In the genomic region with DNA sequence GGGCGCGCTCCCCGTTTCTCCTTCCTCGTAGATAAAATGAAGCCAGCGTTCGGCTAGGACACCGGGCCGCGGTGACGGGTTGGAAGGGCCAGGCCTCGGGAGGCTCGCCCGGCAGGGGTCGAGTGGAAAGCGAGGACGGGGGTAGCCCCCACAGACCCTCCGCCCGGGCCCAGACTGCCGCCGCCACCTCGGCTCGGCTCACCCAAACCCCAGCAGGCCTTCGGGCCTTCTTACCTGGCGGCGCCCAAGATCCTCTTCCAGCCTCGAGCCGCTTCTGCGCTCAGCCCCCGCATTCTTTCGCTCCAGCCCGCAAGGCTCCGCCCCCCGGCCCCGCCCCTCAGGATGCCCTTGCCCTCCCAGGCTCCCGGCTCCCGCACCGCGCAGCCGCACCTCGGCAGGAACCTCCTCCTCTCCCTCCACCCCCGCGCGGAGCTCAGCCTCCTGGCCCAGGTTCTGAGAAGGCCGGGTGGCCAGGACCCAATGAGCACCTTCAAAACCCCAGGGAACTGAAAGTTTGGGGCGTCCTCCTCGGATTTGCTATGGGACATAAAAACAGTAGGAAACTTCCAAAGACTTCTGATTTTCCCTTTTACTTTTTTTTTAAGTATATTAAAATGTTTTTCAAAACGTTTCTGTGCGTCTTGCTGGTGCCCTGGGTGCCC, we compare ENCODE assay signal across 8 cellular contexts. TPM values are rescaled to one million over a fixed set of nuclear protein-coding genes. Genes with fewer than 3 reads are reported as not detected.
DNase-seq lines count a peak whose midpoint lies in the region; ATAC-seq and TF ChIP-seq lines count a peak whose summit lies in the region.

TSS of gene CD59 (minus strand) at position 276 of the 662 bp plus-strand sequence. CDS start 13,978 bp downstream, outside the sequence.

- peaks cover 50% of the 10 kb centered on the region for H3K4me1 Mint-ChIP-seq in chondrocyte (ENCODE audit: low read depth)

- H3K27me3 Mint-ChIP-seq in chondrocyte (ENCODE audit: low read depth), result no peaks in the 10 kb centered on the region

- H3K27ac Mint-ChIP-seq in chondrocyte (ENCODE audit: unreplicated experiment), result peak within 1 kb of the TSS; percentile 97

- ATAC-seq in GM19043 (IDR thresholded peaks at IDR 0.05; ENCODE audit: low read depth, unreplicated experiment) (peak; percentile 45), HG03354 (IDR thresholded peaks at IDR 0.05; ENCODE audit: poor library complexity, severe bottlenecking, unreplicated experiment) (peak; percentile 63)

- H3K4me3 ChIP-seq in kidney epithelial cell (ENCODE audit: low read depth, low read length), result peak within 1 kb of the TSS; percentile 81

- no peak for TF ChIP-seq CTCF in AG09319 (IDR thresholded peaks at IDR 0.05; ENCODE audit: low read depth, low read length)
- peak; percentile 32 for TF ChIP-seq CTCF in chondrocyte (IDR thresholded peaks at IDR 0.05)
- no peak for TF ChIP-seq CTCF in kidney epithelial cell (IDR thresholded peaks at IDR 0.05; ENCODE audit: insufficient read depth, low read length, poor library complexity, severe bottlenecking)

- no peaks in the 10 kb centered on the region for H3K27me3 ChIP-seq in kidney epithelial cell (ENCODE audit: control insufficient read depth, insufficient read depth, low read length)

- H3K9me3 Mint-ChIP-seq in chondrocyte (ENCODE audit: low read depth), result no peaks in the 10 kb centered on the region

- H3K36me3 Mint-ChIP-seq in chondrocyte (ENCODE audit: low read depth), result peaks cover 4% of the 10 kb centered on the region

- peaks cover 2% of the 10 kb centered on the region for H3K36me3 ChIP-seq in kidney epithelial cell (ENCODE audit: control insufficient read depth, insufficient read depth, low read length)

- H3K4me3 Mint-ChIP-seq in chondrocyte (ENCODE audit: unreplicated experiment), result peak within 1 kb of the TSS; percentile 89

- peak; percentile 75 for DNase-seq in AG09319 (ENCODE audit: extremely low read depth, low read depth)
- peak; percentile 85 for DNase-seq in NCI-H460 (ENCODE audit: extremely low read depth, low read depth)
- DNase-seq in activated CD4-positive, alpha-beta T cell treated with anti-CD3 and anti-CD28 coated beads for 4 hours, result peak; percentile 94
- DNase-seq in chondrocyte (ENCODE audit: low spot score), result peak; percentile 97
- peak; percentile 67 for DNase-seq in kidney epithelial cell (ENCODE audit: low read depth)
- DNase-seq in stimulated activated CD4-positive, alpha-beta T cell treated with anti-CD3 and anti-CD28 coated beads, Interleukin-15, amount 100 ng/mL, for 24 hours, result peak; percentile 96

RNA-seq across cellular contexts. Expression of gene CD59, which starts in this region (rescaled TPM):
- total RNA-seq in NCI-H460 (2014; rRNA removed; shearing (Covaris generic)), result 45.8 and 62.7 TPM in 2 replicates
- polyA plus RNA-seq in NCI-H460 (2014; cell fraction: nucleus; rRNA removed), result 60.5 and 84.5 TPM in 2 replicates
- 579 to 718 TPM (median 705 TPM) in 3 replicates for total RNA-seq in chondrocyte
- total RNA-seq in kidney epithelial cell, result 468 and 469 TPM in 2 replicates

Comparison
In these comparisons a context has a peak if more than half of its experiments do, and no peak if none do; other contexts are left out.
1. Peak in every context shown above with its lines: DNase-seq, ATAC-seq and H3K4me3 ChIP-seq.